In genomic region chr11:113675003-113675471, GRCh38 we compare ENCODE assay signal across 8 cellular contexts. TPM values are rescaled to one million over a fixed set of nuclear protein-coding genes. Genes with fewer than 3 reads are reported as not detected.
A peak's percentile ranks its signal among the peaks of the same experiment; 100 is the strongest.
DNase-seq lines count a peak whose midpoint lies in the region; ATAC-seq and TF ChIP-seq lines count a peak whose summit lies in the region.

No MANE protein-coding gene starts in this region.

- H4K12ac ChIP-seq in trophoblast cell (ENCODE audit: low read depth, low read length) = no peak overlapping the region

- H3K9ac ChIP-seq in fibroblast of lung (ENCODE audit: insufficient read depth, low read length) (no peak overlapping the region), trophoblast cell (ENCODE audit: low read length) (no peak overlapping the region)

- no CpG with 5 or more reads among the region's 4 CpGs for WGBS in trophoblast cell (ENCODE audit: extremely low coverage, insufficient coverage, insufficient read length)

- no peaks in the 10 kb centered on the region for H4K20me1 ChIP-seq in fibroblast of lung (ENCODE audit: control insufficient read depth, extremely low read depth, insufficient read depth, low read length)

- H3K27ac ChIP-seq in fibroblast of lung (ENCODE audit: insufficient read depth, low read length) = no peak overlapping the region
- H3K27ac ChIP-seq in trophoblast cell (ENCODE audit: low read depth, low read length) = no peak overlapping the region

- H3K9me3 ChIP-seq in fibroblast of lung (ENCODE audit: control insufficient read depth, insufficient read depth, low read depth, low read length) = no peaks in the 10 kb centered on the region
- no peaks in the 10 kb centered on the region for H3K9me3 ChIP-seq in trophoblast cell (ENCODE audit: insufficient read depth, low read depth, low read length)

- H3K4me2 ChIP-seq in fibroblast of lung (ENCODE audit: extremely low read depth, insufficient read depth, low read length) = no peak overlapping the region
- no peak overlapping the region for H3K4me2 ChIP-seq in trophoblast cell (ENCODE audit: low read length)

- no peak overlapping the region for H2AFZ ChIP-seq in fibroblast of lung (ENCODE audit: low read length)
- no peak overlapping the region for H2AFZ ChIP-seq in trophoblast cell (ENCODE audit: insufficient read depth, low read length, poor library complexity)

- H4K91ac ChIP-seq in trophoblast cell (ENCODE audit: low read depth, low read length) = no peak overlapping the region

- H4K8ac ChIP-seq in trophoblast cell (ENCODE audit: low read depth, low read length) = no peak overlapping the region

- ATAC-seq in GM21447 (IDR thresholded peaks at IDR 0.05; ENCODE audit: unreplicated experiment) = peak; percentile 91

- H3K4me3 ChIP-seq in fibroblast of lung (replicated peaks in 1 of 4; ENCODE audit: control extremely low read depth in 1 of 4, insufficient read depth in 1 of 4, low read depth in 3 of 4, low read length in 4 of 4) (no peak overlapping the region), trophoblast cell (ENCODE audit: low read depth, low read length) (no peak overlapping the region)

- H2BK120ac ChIP-seq in trophoblast cell (ENCODE audit: insufficient read depth, low read length, poor library complexity) = no peak overlapping the region

- H3K18ac ChIP-seq in trophoblast cell (ENCODE audit: low read length) = no peak overlapping the region

- no peak overlapping the region for H3K4ac ChIP-seq in trophoblast cell (ENCODE audit: low read depth, low read length)

- peaks cover 7% of the 10 kb centered on the region for H3K4me1 ChIP-seq in fibroblast of lung (ENCODE audit: control insufficient read depth, extremely low read depth, insufficient read depth, low read length)
- no peaks in the 10 kb centered on the region for H3K4me1 ChIP-seq in trophoblast cell (ENCODE audit: control insufficient read depth in 1 of 2, insufficient read depth in 2 of 2, low read length in 2 of 2)

- H3K36me3 ChIP-seq in fibroblast of lung (ENCODE audit: control insufficient read depth, insufficient read depth, low read length) = no peaks in the 10 kb centered on the region
- H3K36me3 ChIP-seq in trophoblast cell (ENCODE audit: control insufficient read depth in 1 of 2, insufficient read depth in 2 of 2, low read length in 2 of 2) = no peaks in the 10 kb centered on the region

- no peaks in the 10 kb centered on the region for H3K79me1 ChIP-seq in trophoblast cell (ENCODE audit: low read length)

- H3K23ac ChIP-seq in trophoblast cell (ENCODE audit: low read length) = no peak overlapping the region

- peak; percentile 77 for DNase-seq in GM04504 (ENCODE audit: low read depth)
- peak; percentile 79 for DNase-seq in HS-27A (ENCODE audit: low read depth)
- peak; percentile 62 to 99 for DNase-seq in fibroblast of lung (ENCODE audit: low read depth in 2 of 2)
- no peak for DNase-seq in SIG-M5 treated with dmso at 0.1 percent for 504 hours (lab: John Stamatoyannopoulos, UW; ENCODE audit: unreplicated experiment)
- DNase-seq in trophoblast cell = no peak
- no peak for DNase-seq in COR-L47 (lab: John Stamatoyannopoulos, UW)
- no peak for DNase-seq in NCI-H1105 treated with DMSO at 0.1 percent for 48 hours (lab: John Stamatoyannopoulos, UW)

- H2AK5ac ChIP-seq in trophoblast cell (ENCODE audit: low read length) = no peak overlapping the region

- no peak overlapping the region for H2BK5ac ChIP-seq in trophoblast cell (ENCODE audit: low read depth, low read length, poor library complexity)

- H3K14ac ChIP-seq in trophoblast cell (ENCODE audit: low read length) = no peak overlapping the region

- H3K79me2 ChIP-seq in fibroblast of lung (ENCODE audit: control insufficient read depth, insufficient read depth, low read length) = no peaks in the 10 kb centered on the region
- no peaks in the 10 kb centered on the region for H3K79me2 ChIP-seq in trophoblast cell (ENCODE audit: control insufficient read depth, insufficient read depth, low read length, poor library complexity)

- H3K27me3 ChIP-seq in fibroblast of lung (ENCODE audit: control insufficient read depth, insufficient read depth, low read length) = no peaks in the 10 kb centered on the region
- no peaks in the 10 kb centered on the region for H3K27me3 ChIP-seq in trophoblast cell (ENCODE audit: insufficient read depth, low read length)

- no peak overlapping the region for H2BK12ac ChIP-seq in trophoblast cell (ENCODE audit: low read length)

- no peak for TF ChIP-seq CTCF in fibroblast of lung (conservative IDR thresholded peaks at IDR 0.05 in 1 of 2, IDR thresholded peaks at IDR 0.05 in 1 of 2; ENCODE audit: low read depth in 1 of 2, low read length in 2 of 2)

RNA-seq across cellular contexts. Expression of gene TMPRSS5, which starts 31.1 kb away (rescaled TPM):
- total RNA-seq in fibroblast of lung = under 0.01 and 0.17 TPM in 2 replicates
- polyA plus RNA-seq in fibroblast of lung = 0.08 TPM in 1 of 2 replicates, not detected in the other
- polyA plus RNA-seq in fibroblast of lung (2012) = not detected in 2 replicates
- polyA minus RNA-seq in fibroblast of lung (ENCODE audit: low replicate concordance) = not detected in 2 replicates
- polyA plus RNA-seq in trophoblast cell (2013) = 0.18 and 0.37 TPM in 2 replicates

Comparison
In these comparisons a context has a peak if more than half of its experiments do, and no peak if none do; other contexts are left out.
1. DNase-seq: peak in GM04504 (single experiment), HS-27A (single experiment) and fibroblast of lung (2 of 2); none in SIG-M5 treated with dmso at 0.1 percent for 504 hours (single experiment), trophoblast cell (0 of 2), COR-L47 (single experiment) and NCI-H1105 treated with DMSO at 0.1 percent for 48 hours (single experiment).